Comparison of ENCODE assay signal across 21 cellular contexts in the genomic region with DNA sequence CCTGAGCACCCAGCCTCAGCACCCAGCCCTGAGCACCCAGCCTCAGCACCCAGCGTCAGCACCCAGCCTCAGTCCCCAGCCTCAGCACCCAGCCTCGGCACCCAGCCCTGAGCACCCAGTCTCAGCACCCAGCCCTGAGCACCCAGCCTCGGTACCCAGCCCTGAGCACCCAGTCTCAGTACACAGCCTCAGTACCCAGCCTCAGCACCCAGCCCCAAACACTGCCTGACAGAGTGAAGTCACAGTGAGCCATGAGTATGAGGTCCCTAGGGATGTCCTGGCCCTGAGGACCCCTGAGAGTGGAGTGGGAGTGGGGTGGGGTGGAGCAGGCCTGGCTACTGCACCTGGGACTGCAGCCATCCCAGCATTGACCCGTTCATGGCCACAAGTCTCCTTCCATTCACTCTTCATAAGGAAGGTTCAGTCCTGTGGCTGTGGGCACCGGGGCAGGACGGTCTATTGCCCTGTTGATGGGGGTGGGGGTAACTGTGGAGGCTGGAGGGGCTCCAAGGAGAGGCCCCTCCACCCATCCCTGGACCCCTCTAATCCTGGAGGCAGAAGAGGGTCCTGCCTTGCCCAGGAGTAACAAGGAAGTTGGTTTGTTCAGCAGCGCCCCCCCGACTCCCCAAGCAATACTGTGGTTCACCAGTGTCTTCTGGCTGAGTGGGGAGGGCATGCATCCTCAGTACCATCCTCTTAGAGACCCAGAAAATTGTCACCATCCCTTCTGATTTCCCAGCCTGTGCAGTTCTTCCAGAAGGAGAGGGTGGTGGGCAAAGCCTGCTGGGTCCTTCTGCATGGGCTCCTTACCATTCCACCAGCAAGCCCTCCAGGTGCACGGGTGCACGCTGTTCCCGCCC.
A peak's percentile ranks its signal among the peaks of the same experiment; 100 is the strongest.
DNase-seq lines count a peak whose midpoint lies in the region; ATAC-seq and TF ChIP-seq lines count a peak whose summit lies in the region.
"Had no signal": no experiment of that assay in that cellular context is flagged by ENCODE, and none has a peak within 500 bp of the region (broad histone marks: within the 10 kb centered on the region; RNA-seq: fewer than 3 reads in every experiment).

No MANE protein-coding gene starts in this region.

- H3K27ac Mint-ChIP-seq in activated CD4-positive, alpha-beta memory T cell treated with anti-CD3 and anti-CD28 coated beads for 36 hours, result no peak overlapping the region
- no peak overlapping the region for H3K27ac Mint-ChIP-seq in activated CD4-positive, alpha-beta memory T cell treated with anti-CD3 and anti-CD28 coated beads, Interleukin-2, amount 10 ng/mL, durations not matched to agents 7 days and 5 days

- no peak overlapping the region for H3K4me3 Mint-ChIP-seq in activated CD4-positive, alpha-beta memory T cell treated with anti-CD3 and anti-CD28 coated beads for 36 hours
- no peak overlapping the region for H3K4me3 Mint-ChIP-seq in activated CD4-positive, alpha-beta memory T cell treated with anti-CD3 and anti-CD28 coated beads, Interleukin-2, amount 10 ng/mL, durations not matched to agents 7 days and 5 days

- WGBS in suprapubic skin, result 92% methylated on average over 7 of the region's 11 CpGs

- POLR2A ChIA-PET in activated CD4-positive, alpha-beta memory T cell treated with anti-CD3 and anti-CD28 coated beads for 36 hours (lab: Charles Lee), result interaction anchor here (0.5 kb wide), 1 partner anchor 169 kb away, joined by 3 read pairs; no protein-coding TSS in a partner anchor
- POLR2A ChIA-PET in activated CD4-positive, alpha-beta memory T cell treated with anti-CD3 and anti-CD28 coated beads, Interleukin-2, amount 10 ng/mL, durations not matched to agents 7 days and 5 days (lab: Charles Lee), result interaction anchor here (0.8 kb wide), 1 partner anchor 10 kb away, joined by 3 read pairs; no protein-coding TSS in a partner anchor

- H3K27ac ChIP-seq in WERI-Rb-1 (no peak overlapping the region), left lung (no peak overlapping the region), suprapubic skin (no peak overlapping the region)
- H3K27ac ChIP-seq: GM23248, pancreas, stomach had no signal

- no peak for TF ChIP-seq EP300 in suprapubic skin (IDR thresholded peaks at IDR 0.05)

- no peaks in the 10 kb centered on the region for H3K36me3 Mint-ChIP-seq in activated CD4-positive, alpha-beta memory T cell treated with anti-CD3 and anti-CD28 coated beads for 36 hours
- H3K36me3 Mint-ChIP-seq in activated CD4-positive, alpha-beta memory T cell treated with anti-CD3 and anti-CD28 coated beads, Interleukin-2, amount 10 ng/mL, durations not matched to agents 7 days and 5 days (ENCODE audit: low read depth), result no peaks in the 10 kb centered on the region
- H3K36me3 Mint-ChIP-seq: naive B cell had no signal

- no peaks in the 10 kb centered on the region for H3K9me3 Mint-ChIP-seq in activated CD4-positive, alpha-beta memory T cell treated with anti-CD3 and anti-CD28 coated beads for 36 hours
- H3K9me3 Mint-ChIP-seq in activated CD4-positive, alpha-beta memory T cell treated with anti-CD3 and anti-CD28 coated beads, Interleukin-2, amount 10 ng/mL, durations not matched to agents 7 days and 5 days, result no peaks in the 10 kb centered on the region
- H3K9me3 Mint-ChIP-seq: naive B cell had no signal

- peaks cover 5% of the 10 kb centered on the region for H3K27me3 Mint-ChIP-seq in activated CD4-positive, alpha-beta memory T cell treated with anti-CD3 and anti-CD28 coated beads for 36 hours
- H3K27me3 Mint-ChIP-seq in activated CD4-positive, alpha-beta memory T cell treated with anti-CD3 and anti-CD28 coated beads, Interleukin-2, amount 10 ng/mL, durations not matched to agents 7 days and 5 days, result no peaks in the 10 kb centered on the region

- CTCF ChIA-PET in activated CD4-positive, alpha-beta memory T cell treated with anti-CD3 and anti-CD28 coated beads for 36 hours (lab: Charles Lee), result interaction anchor here (1.1 to 2.0 kb wide), 2 partner anchors 10 to 115 kb away, joined by 3 to 8 read pairs; no protein-coding TSS in a partner anchor
- CTCF ChIA-PET in activated CD4-positive, alpha-beta memory T cell treated with anti-CD3 and anti-CD28 coated beads, Interleukin-2, amount 10 ng/mL, durations not matched to agents 7 days and 5 days (lab: Charles Lee), result interaction anchor here (0.6 to 1.9 kb wide), 4 partner anchors 10 to 863 kb away, joined by 3 to 8 read pairs (median 4); no protein-coding TSS in a partner anchor

- no peaks in the 10 kb centered on the region for H3K9me3 ChIP-seq in WERI-Rb-1 (ENCODE audit: severe bottlenecking)
- H3K9me3 ChIP-seq in left lung, result no peaks in the 10 kb centered on the region
- no peaks in the 10 kb centered on the region for H3K9me3 ChIP-seq in suprapubic skin
- H3K9me3 ChIP-seq: pancreas, stomach had no signal

- no peaks in the 10 kb centered on the region for H3K36me3 ChIP-seq in WERI-Rb-1
- H3K36me3 ChIP-seq in left lung, result peaks cover 0 to 4% of the 10 kb centered on the region in 2 donors
- H3K36me3 ChIP-seq in suprapubic skin, result no peaks in the 10 kb centered on the region
- H3K36me3 ChIP-seq: pancreas, stomach had no signal

- H3K4me1 ChIP-seq in left lung (peaks cover 0 to 6% of the 10 kb centered on the region in 2 donors), suprapubic skin (peaks cover 10% of the 10 kb centered on the region)
- H3K4me1 ChIP-seq: pancreas had no signal

- intact Hi-C loops in activated CD4-positive, alpha-beta memory T cell treated with anti-CD3 and anti-CD28 coated beads for 36 hours (cut with micrococcal nuclease), result no loop called here
- intact Hi-C loops in left lung (cut with DNase I), result no loop called here

- TF ChIP-seq CTCF in WERI-Rb-1 (IDR thresholded peaks at IDR 0.05; ENCODE audit: low read depth, low read length) (no peak), left lung (IDR thresholded peaks at IDR 0.05) (no peak), suprapubic skin (IDR thresholded peaks at IDR 0.05) (no peak)

- no peak for ATAC-seq in left lung
- ATAC-seq: pancreas had no signal

- DNase-seq in activated CD4-positive, alpha-beta memory T cell treated with anti-CD3 and anti-CD28 coated beads for 36 hours, result peak; percentile 6
- DNase-seq in activated CD4-positive, alpha-beta memory T cell treated with anti-CD3 and anti-CD28 coated beads, Interleukin-2, amount 10 ng/mL, durations not matched to agents 7 days and 5 days, result no peak
- DNase-seq in WERI-Rb-1 (peak; percentile 4), left lung (peak; percentile 18 to 31), suprapubic skin (ENCODE audit: low spot score in 2 of 2) (peak; percentile 57 to 59), Ammon's horn (ENCODE audit: low spot score) (no peak), NCI-H1417 (lab: John Stamatoyannopoulos, UW) (no peak), MV-4-11 (lab: John Stamatoyannopoulos, UW) (no peak)
- DNase-seq: activated CD4-positive, alpha-beta T cell treated with anti-CD3 and anti-CD28 coated beads for 1 hour; activated naive CD4-positive, alpha-beta T cell treated with Interleukin-2 at 50 U/mL for 16 hours; C1 segment of cervical spinal cord; cerebellar nuclear complex; mammary epithelial cell; naive B cell; NCI-H1092; NCI-H524 treated with DMSO at 0.1 percent for 48 hours; stimulated activated CD4-positive, alpha-beta T cell treated with anti-CD3 and anti-CD28 coated beads, Interleukin-2, amount 100 ng/mL, for 48 hours; stomach; T1000 had no signal

- H3K4me1 Mint-ChIP-seq in activated CD4-positive, alpha-beta memory T cell treated with anti-CD3 and anti-CD28 coated beads for 36 hours (ENCODE audit: low read depth), result peaks cover 18% of the 10 kb centered on the region
- H3K4me1 Mint-ChIP-seq in activated CD4-positive, alpha-beta memory T cell treated with anti-CD3 and anti-CD28 coated beads, Interleukin-2, amount 10 ng/mL, durations not matched to agents 7 days and 5 days, result peaks cover 12% of the 10 kb centered on the region

- TF ChIP-seq POLR2A in suprapubic skin (IDR thresholded peaks at IDR 0.05), result no peak

- no peaks in the 10 kb centered on the region for H3K27me3 ChIP-seq in WERI-Rb-1 (ENCODE audit: insufficient read depth, low read depth, severe bottlenecking)
- no peaks in the 10 kb centered on the region for H3K27me3 ChIP-seq in left lung
- H3K27me3 ChIP-seq in suprapubic skin, result peaks cover 17% of the 10 kb centered on the region
- H3K27me3 ChIP-seq: pancreas, stomach had no signal

- H3K4me3 ChIP-seq in WERI-Rb-1 (ENCODE audit: low read depth, low read length) (no peak overlapping the region), left lung (no peak overlapping the region), suprapubic skin (no peak overlapping the region)
- H3K4me3 ChIP-seq: GM23248, pancreas, stomach had no signal

Comparison
In these comparisons a context has a peak if more than half of its experiments do, and no peak if none do; other contexts are left out.
1. DNase-seq: peak in activated CD4-positive, alpha-beta memory T cell treated with anti-CD3 and anti-CD28 coated beads for 36 hours (single experiment), WERI-Rb-1 (single experiment), left lung (2 of 2) and suprapubic skin (2 of 2); none in activated CD4-positive, alpha-beta memory T cell treated with anti-CD3 and anti-CD28 coated beads, Interleukin-2, amount 10 ng/mL, durations not matched to agents 7 days and 5 days (single experiment), Ammon's horn (single experiment), NCI-H1417 (0 of 3) and MV-4-11 (single experiment).